ENCODE assay signal across 27 cellular contexts in genomic region chr11:125299061-125299616, GRCh38.
"Had no signal": no experiment of that assay in that cellular context is flagged by ENCODE, and none has a peak within 500 bp of the region (broad histone marks: within the 10 kb centered on the region; RNA-seq: fewer than 3 reads in every experiment).

No MANE protein-coding gene starts in this region.

- DNase-seq: activated CD4-positive, alpha-beta T cell treated with anti-CD3 and anti-CD28 coated beads, Interleukin-2, amount 10 ng/mL, durations not matched to agents 24 days and 14 days; activated CD4-positive, alpha-beta T cell treated with anti-CD3 and anti-CD28 coated beads, Interleukin-2, amount 50 U/mL, for 4 hours; activated CD8-positive, alpha-beta T cell treated with anti-CD3 and anti-CD28 coated beads for 36 hours; activated gamma-delta T cell; activated naive CD4-positive, alpha-beta T cell treated with Interleukin-2 at 50 U/mL for 16 hours; activated naive CD8-positive, alpha-beta T cell treated with anti-CD3 and anti-CD28 coated beads, Interleukin-2, amount 10 ng/mL, durations not matched to agents 7 days and 5 days; activated T-cell treated with anti-CD3 and anti-CD28 coated beads, Interleukin-2, amount 50 U/mL, for 1 hour; activated T-cell treated with anti-CD3 and anti-CD28 coated beads, Interleukin-2, amount 50 U/mL, for 72 hours; amygdala; body of pancreas; NCI-H1105; NCI-H1417 treated with DMSO at 0.1 percent for 48 hours; NCI-H187 treated with DMSO at 0.1 percent for 48 hours; NCI-H2081; NCI-H345; NCI-H524 treated with DMSO at 0.1 percent for 48 hours; SHP77; SJCRH30 had no signal

- H3K4me2 ChIP-seq: KMS-11 had no signal

- H3K4me3 Mint-ChIP-seq: activated CD4-positive, alpha-beta T cell treated with anti-CD3 and anti-CD28 coated beads, Interleukin-2, amount 10 ng/mL, durations not matched to agents 24 days and 14 days; activated CD8-positive, alpha-beta T cell treated with anti-CD3 and anti-CD28 coated beads for 36 hours; activated naive CD4-positive, alpha-beta T cell treated with anti-CD3 and anti-CD28 coated beads, Interleukin-2, amount 50 U/mL, for 24 hours; activated naive CD8-positive, alpha-beta T cell treated with anti-CD3 and anti-CD28 coated beads, Interleukin-2, amount 10 ng/mL, durations not matched to agents 7 days and 5 days; activated T-cell treated with anti-CD3 and anti-CD28 coated beads, Interleukin-2, amount 50 U/mL, for 72 hours; T-helper 1 cell treated with Interleukin-12 subunit alpha and Interleukin-12 subunit beta and Interleukin-4 antibody, amounts not matched to agents 30 μg/mL and 1 μg/mL, for 36 hours; T-helper 2 cell treated with Interferon-gamma antibody and Interleukin-4, amounts not matched to agents 5 μg/mL and 100 μg/mL, for 36 hours had no signal

- H3K27ac ChIP-seq: ascending aorta, body of pancreas, breast epithelium, KMS-11, SJCRH30, SK-N-MC had no signal

- H3K9ac ChIP-seq: KMS-11 had no signal

- H3K9me3 Mint-ChIP-seq: activated CD4-positive, alpha-beta T cell treated with anti-CD3 and anti-CD28 coated beads, Interleukin-2, amount 10 ng/mL, durations not matched to agents 24 days and 14 days; activated CD8-positive, alpha-beta T cell treated with anti-CD3 and anti-CD28 coated beads for 36 hours; activated naive CD4-positive, alpha-beta T cell treated with anti-CD3 and anti-CD28 coated beads, Interleukin-2, amount 50 U/mL, for 24 hours; activated naive CD8-positive, alpha-beta T cell treated with anti-CD3 and anti-CD28 coated beads, Interleukin-2, amount 10 ng/mL, durations not matched to agents 7 days and 5 days; activated T-cell treated with anti-CD3 and anti-CD28 coated beads, Interleukin-2, amount 50 U/mL, for 72 hours; activated T-helper 2 cell treated with anti-CD3 and anti-CD28 coated beads, Interferon-gamma antibody, Interleukin-2, Interleukin-4, amounts not matched to agents 10 μg/mL and 5 μg/mL and 100 μg/mL, durations not matched to agents 14 hours and 24 hours and 36 hours; T-helper 1 cell treated with Interleukin-12 subunit alpha and Interleukin-12 subunit beta and Interleukin-4 antibody, amounts not matched to agents 30 μg/mL and 1 μg/mL, for 36 hours; T-helper 2 cell treated with Interferon-gamma antibody and Interleukin-4, amounts not matched to agents 5 μg/mL and 100 μg/mL, for 36 hours had no signal

- H3K4me1 ChIP-seq: breast epithelium had no signal

- H3K4me3 ChIP-seq: ascending aorta, body of pancreas, breast epithelium, SJCRH30, SK-N-MC had no signal

- H3K9me3 ChIP-seq: ascending aorta, body of pancreas, breast epithelium, SJCRH30 had no signal

- H3K27me3 ChIP-seq: ascending aorta, body of pancreas, breast epithelium, SJCRH30 had no signal

- H3K36me3 Mint-ChIP-seq: activated naive CD4-positive, alpha-beta T cell treated with anti-CD3 and anti-CD28 coated beads, Interleukin-2, amount 50 U/mL, for 24 hours; activated naive CD8-positive, alpha-beta T cell treated with anti-CD3 and anti-CD28 coated beads, Interleukin-2, amount 10 ng/mL, durations not matched to agents 7 days and 5 days had no signal

- FAIRE-seq: TTC549 had no signal

- H3K27me3 Mint-ChIP-seq: activated naive CD8-positive, alpha-beta T cell treated with anti-CD3 and anti-CD28 coated beads, Interleukin-2, amount 10 ng/mL, durations not matched to agents 7 days and 5 days had no signal

- H3K4me1 Mint-ChIP-seq: activated CD4-positive, alpha-beta T cell treated with anti-CD3 and anti-CD28 coated beads, Interleukin-2, amount 10 ng/mL, durations not matched to agents 24 days and 14 days; activated naive CD4-positive, alpha-beta T cell treated with anti-CD3 and anti-CD28 coated beads, Interleukin-2, amount 50 U/mL, for 24 hours had no signal

- H3K27ac Mint-ChIP-seq: activated CD4-positive, alpha-beta T cell treated with anti-CD3 and anti-CD28 coated beads, Interleukin-2, amount 10 ng/mL, durations not matched to agents 24 days and 14 days; activated CD8-positive, alpha-beta T cell treated with anti-CD3 and anti-CD28 coated beads for 36 hours; activated naive CD4-positive, alpha-beta T cell treated with anti-CD3 and anti-CD28 coated beads, Interleukin-2, amount 50 U/mL, for 24 hours; activated naive CD8-positive, alpha-beta T cell treated with anti-CD3 and anti-CD28 coated beads, Interleukin-2, amount 10 ng/mL, durations not matched to agents 7 days and 5 days; activated T-cell treated with anti-CD3 and anti-CD28 coated beads, Interleukin-2, amount 50 U/mL, for 72 hours; activated T-helper 2 cell treated with anti-CD3 and anti-CD28 coated beads, Interferon-gamma antibody, Interleukin-2, Interleukin-4, amounts not matched to agents 10 μg/mL and 5 μg/mL and 100 μg/mL, durations not matched to agents 14 hours and 24 hours and 36 hours; T-helper 1 cell treated with Interleukin-12 subunit alpha and Interleukin-12 subunit beta and Interleukin-4 antibody, amounts not matched to agents 30 μg/mL and 1 μg/mL, for 36 hours; T-helper 2 cell treated with Interferon-gamma antibody and Interleukin-4, amounts not matched to agents 5 μg/mL and 100 μg/mL, for 36 hours had no signal

- H3K36me3 ChIP-seq: ascending aorta, breast epithelium, SJCRH30 had no signal
